ENCODE assay signal across 1 cellular context in the genomic region with DNA sequence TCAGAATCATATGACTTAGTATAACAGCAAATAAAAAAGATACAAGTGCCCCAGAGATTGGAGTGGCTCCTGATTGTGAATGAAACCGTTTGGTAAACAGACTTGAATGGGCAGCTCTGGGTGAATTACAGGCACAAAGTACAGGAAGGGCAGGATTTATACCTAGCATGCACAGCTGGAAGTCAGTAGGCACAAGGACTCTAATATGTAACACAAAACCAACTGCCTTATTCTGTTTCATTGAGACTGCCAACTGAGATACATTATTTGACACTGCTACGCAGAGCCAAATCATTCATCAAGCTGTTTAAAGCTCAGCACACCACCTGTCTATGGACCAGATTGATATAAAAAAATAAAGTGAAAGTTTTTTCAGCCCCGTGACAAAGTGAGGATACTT.
TF ChIP-seq lines count a peak whose summit lies in the region.

No MANE protein-coding gene starts in this region.

TF ChIP-seq in SK-N-SH, 30 proteins besides CTCF, POLR2A, EP300 and RAD21 (continued from another document):
- TF ChIP-seq REST (IDR thresholded peaks at IDR 0.05; ENCODE audit: low read depth, low read length) = no peak
- TF ChIP-seq RXRA (IDR thresholded peaks at IDR 0.05; ENCODE audit: borderline replicate concordance, low read depth) = no peak
- no peak for TF ChIP-seq MAX (IDR thresholded peaks at IDR 0.05; ENCODE audit: low read depth)
- TF ChIP-seq, protein P1, sequence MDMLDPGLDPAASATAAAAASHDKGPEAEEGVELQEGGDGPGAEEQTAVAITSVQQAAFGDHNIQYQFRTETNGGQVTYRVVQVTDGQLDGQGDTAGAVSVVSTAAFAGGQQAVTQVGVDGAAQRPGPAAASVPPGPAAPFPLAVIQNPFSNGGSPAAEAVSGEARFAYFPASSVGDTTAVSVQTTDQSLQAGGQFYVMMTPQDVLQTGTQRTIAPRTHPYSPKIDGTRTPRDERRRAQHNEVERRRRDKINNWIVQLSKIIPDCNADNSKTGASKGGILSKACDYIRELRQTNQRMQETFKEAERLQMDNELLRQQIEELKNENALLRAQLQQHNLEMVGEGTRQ (IDR thresholded peaks at IDR 0.05; ENCODE audit: borderline replicate concordance, low read depth, low read length) = no peak
- TF ChIP-seq SMC3 (IDR thresholded peaks at IDR 0.05; ENCODE audit: low read depth, low read length) = no peak
- no peak for TF ChIP-seq ELF1 (IDR thresholded peaks at IDR 0.05)
- no peak for TF ChIP-seq NFIC (IDR thresholded peaks at IDR 0.05; ENCODE audit: borderline replicate concordance)
- TF ChIP-seq ZBTB33 (IDR thresholded peaks at IDR 0.05; ENCODE audit: borderline replicate concordance, low read depth) = no peak
